ENCODE assay signal across 1 cellular context in genomic region chr20:63980806-63981728, GRCh38.
TF ChIP-seq lines count a peak whose summit lies in the region.

TSS of gene PRPF6 (plus strand) at chr20:63981132. CDS start at chr20:63981246, 114 bp downstream.

TF ChIP-seq in HepG2, 621 proteins besides CTCF, POLR2A, EP300 and RAD21 (continued from another document and continues in another):
- TF ChIP-seq BCLAF1 (IDR thresholded peaks at IDR 0.05) (no peak), MAZ (IDR thresholded peaks at IDR 0.05; ENCODE audit: borderline replicate concordance, low read depth, low read length) (peak; percentile 77), MAZ (CRISPR knock-in tag; IDR thresholded peaks at IDR 0.05; ENCODE audit: low read depth) (peak; percentile 98), ZNF343 (CRISPR knock-in tag; IDR thresholded peaks at IDR 0.05) (no peak), ZNF792 (CRISPR knock-in tag; IDR thresholded peaks at IDR 0.05) (peak; percentile 98), ISX (CRISPR knock-in tag; conservative IDR thresholded peaks at IDR 0.05) (no peak), PRDM4 (CRISPR knock-in tag; IDR thresholded peaks at IDR 0.05; ENCODE audit: borderline replicate concordance) (peak; percentile 41; the same call in 1 of the 2 replicates), HMG20B (CRISPR knock-in tag; conservative IDR thresholded peaks at IDR 0.05) (no peak; the same call in 1 of the 2 replicates), CSRNP1 (CRISPR knock-in tag; IDR thresholded peaks at IDR 0.05) (peak; percentile 93), MEIS2 (CRISPR knock-in tag; IDR thresholded peaks at IDR 0.05) (peak; percentile 91; the same call in 1 of the 2 replicates), THAP7 (CRISPR knock-in tag; IDR thresholded peaks at IDR 0.05) (peak; percentile 93; the same call in 1 of the 2 replicates), GMEB2 (CRISPR knock-in tag; IDR thresholded peaks at IDR 0.05; ENCODE audit: low read depth) (peak; percentile 92), ZNF761 (CRISPR knock-in tag; conservative IDR thresholded peaks at IDR 0.05) (peak; percentile 56; the same call in 1 of the 2 replicates), SNAPC4 (CRISPR knock-in tag; IDR thresholded peaks at IDR 0.05) (peak; percentile 91), HOXA7 (CRISPR knock-in tag; IDR thresholded peaks at IDR 0.05) (peak; percentile 81), MED13 (CRISPR knock-in tag; IDR thresholded peaks at IDR 0.05) (peak; percentile 76), PRMT3 (CRISPR knock-in tag; IDR thresholded peaks at IDR 0.05; ENCODE audit: borderline replicate concordance, low read depth) (peak; percentile 71; the same call in 1 of the 2 replicates), ZEB1 (IDR thresholded peaks at IDR 0.05; ENCODE audit: insufficient replicate concordance, low read depth) (peak; percentile 20), BCL3 (CRISPR knock-in tag; IDR thresholded peaks at IDR 0.05) (peak; percentile 89), NFE2L2 (IDR thresholded peaks at IDR 0.05; ENCODE audit: low read length) (peak; percentile 21; the same call in 1 of the 2 replicates), MTA3 (CRISPR knock-in tag; IDR thresholded peaks at IDR 0.05) (no peak), U2AF2 (IDR thresholded peaks at IDR 0.05; ENCODE audit: low read depth, low read length) (0 out of 2 replicates have a peak, but pooled peaks have one; percentile 64), NFKB2 (CRISPR knock-in tag; IDR thresholded peaks at IDR 0.05; ENCODE audit: borderline replicate concordance) (peak; percentile 87; the same call in 1 of the 2 replicates), ETV5 (CRISPR knock-in tag; IDR thresholded peaks at IDR 0.05; ENCODE audit: borderline replicate concordance) (peak; percentile 97), ZNF607 (CRISPR knock-in tag; IDR thresholded peaks at IDR 0.05; ENCODE audit: borderline replicate concordance) (peak; percentile 92), FUBP1 (CRISPR knock-in tag; IDR thresholded peaks at IDR 0.05; ENCODE audit: borderline replicate concordance) (no peak), SRSF1 (optimal IDR thresholded peaks at IDR 0.05; ENCODE audit: low read depth, low read length) (peak; percentile 98), TBX2 (CRISPR knock-in tag; IDR thresholded peaks at IDR 0.05; ENCODE audit: borderline replicate concordance) (peak; percentile 99), ZNF660 (CRISPR knock-in tag; IDR thresholded peaks at IDR 0.05; ENCODE audit: borderline replicate concordance, low read depth) (no peak), KLF16 (CRISPR knock-in tag; IDR thresholded peaks at IDR 0.05) (peak; percentile 98 to 100), ZKSCAN1 (IDR thresholded peaks at IDR 0.05; ENCODE audit: low read length) (peak; percentile 52; the same call in 1 of the 2 replicates), ZNF180 (CRISPR knock-in tag; IDR thresholded peaks at IDR 0.05; ENCODE audit: borderline replicate concordance, low read depth) (peak; percentile 73; the same call in 1 of the 2 replicates), MTF1 (CRISPR knock-in tag; IDR thresholded peaks at IDR 0.05) (no peak), REPIN1 (CRISPR knock-in tag; IDR thresholded peaks at IDR 0.05; ENCODE audit: borderline replicate concordance, low read depth) (peak; percentile 96), ZNF839 (CRISPR knock-in tag; IDR thresholded peaks at IDR 0.05; ENCODE audit: borderline replicate concordance) (peak; percentile 96; the same call in 1 of the 2 replicates), PAWR (CRISPR knock-in tag; IDR thresholded peaks at IDR 0.05; ENCODE audit: borderline replicate concordance) (no peak), TAF15 (IDR thresholded peaks at IDR 0.05; ENCODE audit: low read depth, low read length, poor library complexity, severe bottlenecking) (peak; percentile 100), NR0B2 (CRISPR knock-in tag; IDR thresholded peaks at IDR 0.05) (peak; percentile 98), ZNF20 (CRISPR knock-in tag; IDR thresholded peaks at IDR 0.05) (peak; percentile 74; the same call in 1 of the 2 replicates), TFDP2 (CRISPR knock-in tag; IDR thresholded peaks at IDR 0.05) (peak; percentile 91)
